In the genomic region with DNA sequence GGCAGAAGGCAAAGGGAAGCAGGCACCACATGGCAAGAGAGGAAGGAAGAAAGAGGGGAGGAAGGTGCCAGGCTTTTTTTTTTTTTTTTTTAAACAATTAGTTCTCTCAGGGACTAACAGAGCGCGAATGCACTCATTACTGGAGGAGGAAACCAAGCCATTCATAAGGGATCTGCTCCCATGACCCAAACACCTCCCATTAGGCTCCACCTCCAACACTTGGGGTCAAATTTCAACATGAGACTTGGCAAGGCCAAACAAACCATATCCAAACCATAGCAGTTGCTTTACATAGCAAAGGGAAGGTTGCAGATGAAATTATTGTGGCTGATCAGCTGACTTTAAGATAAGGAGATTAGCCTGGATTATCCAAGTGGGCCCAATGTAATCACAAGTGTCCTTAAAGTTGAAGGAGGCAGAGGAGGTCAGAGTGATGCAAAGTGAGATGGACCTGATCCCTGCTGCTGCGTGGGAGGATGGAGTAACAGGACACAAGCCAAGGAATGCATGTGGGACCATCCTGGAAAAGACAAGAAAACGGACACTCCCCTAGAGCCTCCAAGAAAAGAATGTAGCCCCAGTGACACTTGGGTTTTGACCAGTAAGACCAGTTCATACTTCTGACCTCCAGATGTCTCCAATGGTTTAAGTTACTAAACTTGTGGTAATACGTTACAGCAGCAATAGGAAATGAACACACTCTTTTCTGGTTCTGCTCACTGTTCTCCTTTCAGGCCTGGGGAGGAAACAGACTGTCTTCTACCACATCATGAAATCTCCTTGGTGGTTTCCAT, we compare ENCODE assay signal across 10 cellular contexts.
DNase-seq lines count a peak whose midpoint lies in the region; ATAC-seq and TF ChIP-seq lines count a peak whose summit lies in the region.
"Had no signal": no experiment of that assay in that cellular context is flagged by ENCODE, and none has a peak within 500 bp of the region (broad histone marks: within the 10 kb centered on the region; RNA-seq: fewer than 3 reads in every experiment).

No MANE protein-coding gene starts in this region.

- H2AFZ ChIP-seq in H9 (ENCODE audit: low read length): no peak overlapping the region

- in situ Hi-C loops in Panc1 (cut with HindIII; ENCODE audit: low pct_unique_long_range_greater_than_20kb, low sequenced_read_pairs): no loop called here

- DNase-seq in Right ventricle myocardium inferior (ENCODE audit: missing footprints) (no peak), left ventricle myocardium inferior (no peak), Panc1 (ENCODE audit: low read depth, low spot score) (no peak), upper lobe of left lung (no peak), H9 (no peak)
- DNase-seq in CD8-positive, alpha-beta T cell: no peak
- DNase-seq: activated T-cell treated with anti-CD3 and anti-CD28 coated beads for 4 hours, NCI-H510A treated with DMSO at 0.1 percent for 48 hours had no signal

- H3K4me1 Mint-ChIP-seq in H9: no peaks in the 10 kb centered on the region
- H3K4me1 Mint-ChIP-seq in CD8-positive, alpha-beta T cell (ENCODE audit: low read depth): peaks cover 2% of the 10 kb centered on the region

- no peak overlapping the region for H4K5ac ChIP-seq in H9 (ENCODE audit: insufficient read length, low read depth, low read length)

- H3K56ac ChIP-seq in H9 (ENCODE audit: insufficient read length, low read depth, low read length): no peak overlapping the region

- no peak overlapping the region for H3K14ac ChIP-seq in H9 (ENCODE audit: insufficient read depth, low read length)

- H3K27ac Mint-ChIP-seq in H9: no peak overlapping the region
- H3K27ac Mint-ChIP-seq in CD8-positive, alpha-beta T cell: no peak overlapping the region

- H3K23me2 ChIP-seq in H9 (ENCODE audit: insufficient read length, low read depth, low read length, poor library complexity, severe bottlenecking): no peaks in the 10 kb centered on the region

- TF ChIP-seq POLR2A in gastroesophageal sphincter (IDR thresholded peaks at IDR 0.05) (no peak), upper lobe of left lung (IDR thresholded peaks at IDR 0.05) (no peak)

- peaks cover 43 to 50% (median 47%) of the 10 kb centered on the region in 3 experiments for H3K36me3 Mint-ChIP-seq in H9 (ENCODE audit: insufficient read depth in 1 of 3, low read depth in 3 of 3)
- peaks cover 48% of the 10 kb centered on the region for H3K36me3 Mint-ChIP-seq in CD8-positive, alpha-beta T cell

- H3T11ph ChIP-seq in H9 (ENCODE audit: low read length): no peak overlapping the region

- H3K4ac ChIP-seq in H9 (ENCODE audit: low read depth, low read length): no peak overlapping the region

- H3K9me3 ChIP-seq in left ventricle myocardium inferior (replicated peaks): peaks cover 9% of the 10 kb centered on the region
- H3K9me3 ChIP-seq in Panc1 (ENCODE audit: control insufficient read depth, insufficient read depth, low read depth, low read length): no peaks in the 10 kb centered on the region
- H3K9me3 ChIP-seq in gastroesophageal sphincter: no peaks in the 10 kb centered on the region
- H3K9me3 ChIP-seq in upper lobe of left lung: peaks cover 0 to 5% (median 0%) of the 10 kb centered on the region in 4 donors
- no peaks in the 10 kb centered on the region for H3K9me3 ChIP-seq in H9 (ENCODE audit: control insufficient read depth, low read depth, low read length)
- no peaks in the 10 kb centered on the region for H3K9me3 ChIP-seq in CD8-positive, alpha-beta T cell (ENCODE audit: low read length)

- CTCF ChIA-PET in Panc1 (lab: Charles Lee): no interaction called here
- CTCF ChIA-PET in CD8-positive, alpha-beta T cell (lab: Charles Lee): no interaction called here

- no peak overlapping the region for H2BK5ac ChIP-seq in H9 (ENCODE audit: insufficient read length, low read length)

- H2BK12ac ChIP-seq in H9 (ENCODE audit: insufficient read length, low read depth, low read length): no peak overlapping the region

- ATAC-seq in Right ventricle myocardium inferior (peak; percentile 28), Panc1 (no peak), gastroesophageal sphincter (peak; percentile 55), upper lobe of left lung (ENCODE audit: low FRiP score in 2 of 2) (peak; percentile 75 to 80), HG03521 (IDR thresholded peaks at IDR 0.05; ENCODE audit: unreplicated experiment) (no peak)
- no peak for ATAC-seq in CD8-positive, alpha-beta T cell

- H3K36me3 ChIP-seq in left ventricle myocardium inferior: peaks cover 4% of the 10 kb centered on the region
- H3K36me3 ChIP-seq in Panc1 (ENCODE audit: control insufficient read depth, insufficient read depth, low read length): no peaks in the 10 kb centered on the region
- H3K36me3 ChIP-seq in gastroesophageal sphincter: no peaks in the 10 kb centered on the region
- H3K36me3 ChIP-seq in upper lobe of left lung: peaks cover 0 to 6% (median 0%) of the 10 kb centered on the region in 4 donors
- H3K36me3 ChIP-seq in CD8-positive, alpha-beta T cell (ENCODE audit: insufficient read depth, low read length): no peaks in the 10 kb centered on the region

- H3K27me3 Mint-ChIP-seq in H9 (ENCODE audit: low read depth): no peaks in the 10 kb centered on the region
- no peaks in the 10 kb centered on the region for H3K27me3 Mint-ChIP-seq in CD8-positive, alpha-beta T cell (ENCODE audit: low read depth)

- H3K9ac ChIP-seq in H9 (ENCODE audit: extremely low read depth, insufficient read length, low read length): no peak overlapping the region

- 72 to 90% methylated on average over 5 of the region's 5 CpGs for WGBS in gastroesophageal sphincter (ENCODE audit: low coverage in 1 of 2), 2 donors
- WGBS in upper lobe of left lung, 2 donors: 79 to 81% methylated on average over 5 of the region's 5 CpGs
- WGBS in H9 (ENCODE audit: extremely low coverage, insufficient read length, low lambda C conversion rate): no CpG with 5 or more reads among the region's 5 CpGs

- no peak overlapping the region for H3K4me3 Mint-ChIP-seq in H9
- H3K4me3 Mint-ChIP-seq in CD8-positive, alpha-beta T cell: no peak overlapping the region

- no peaks in the 10 kb centered on the region for H3K79me1 ChIP-seq in H9 (ENCODE audit: insufficient read depth, low read depth, low read length, poor library complexity, severe bottlenecking)

- H3K4me1 ChIP-seq in left ventricle myocardium inferior: no peaks in the 10 kb centered on the region
- H3K4me1 ChIP-seq in Panc1 (ENCODE audit: control insufficient read depth, insufficient read depth, low read length): no peaks in the 10 kb centered on the region
- H3K4me1 ChIP-seq in gastroesophageal sphincter: peaks cover 0 to 15% (median 0%) of the 10 kb centered on the region in 3 donors
- peaks cover 0 to 3% (median 0%) of the 10 kb centered on the region in 4 donors for H3K4me1 ChIP-seq in upper lobe of left lung
- H3K4me1 ChIP-seq in H9 (ENCODE audit: insufficient read depth, low read length): no peaks in the 10 kb centered on the region
- no peaks in the 10 kb centered on the region for H3K4me1 ChIP-seq in CD8-positive, alpha-beta T cell (ENCODE audit: insufficient read depth, low read length)

- no peak overlapping the region for H4K8ac ChIP-seq in H9 (replicated peaks; ENCODE audit: insufficient read length, low read depth, low read length)

- no peak overlapping the region for H3K4me2 ChIP-seq in H9 (ENCODE audit: insufficient read depth, insufficient read length, low read length)

- TF ChIP-seq CTCF in left ventricle myocardium inferior (IDR thresholded peaks at IDR 0.05; ENCODE audit: borderline replicate concordance): no peak
- TF ChIP-seq CTCF in Panc1 (IDR thresholded peaks at IDR 0.05): 0 out of 2 replicates have a peak, but pooled peaks have one; percentile 7
- no peak for TF ChIP-seq CTCF in gastroesophageal sphincter (IDR thresholded peaks at IDR 0.05)
- peak in 1 of 6 experiments; percentile 8 for TF ChIP-seq CTCF in upper lobe of left lung (IDR thresholded peaks at IDR 0.05)
- no peak for TF ChIP-seq CTCF in H9 (conservative IDR thresholded peaks at IDR 0.05)
- TF ChIP-seq CTCF in CD8-positive, alpha-beta T cell (IDR thresholded peaks at IDR 0.05): no peak

- no peaks in the 10 kb centered on the region for H4K20me1 ChIP-seq in H9 (ENCODE audit: control insufficient read depth, insufficient read depth, insufficient read length)

- H2AK5ac ChIP-seq in H9 (ENCODE audit: insufficient read length, low read length): no peak overlapping the region

- H3K23ac ChIP-seq in H9 (ENCODE audit: insufficient read length, low read depth, low read length): no peak overlapping the region

- H3K79me2 ChIP-seq in H9 (ENCODE audit: insufficient read depth, low read length): no peaks in the 10 kb centered on the region

- H4K91ac ChIP-seq in H9 (ENCODE audit: insufficient read length, low read depth, low read length): no peak overlapping the region

- intact Hi-C loops in Right ventricle myocardium inferior (cut with DNase I): no loop called here
- intact Hi-C loops in left ventricle myocardium inferior (cut with micrococcal nuclease): no loop called here
- intact Hi-C loops in Panc1 (cut with micrococcal nuclease; ENCODE audit: unreplicated experiment): no loop called here
- intact Hi-C loops in CD8-positive, alpha-beta T cell (cut with DNase I, micrococcal nuclease): no loop called here

- TF ChIP-seq EP300 in gastroesophageal sphincter (IDR thresholded peaks at IDR 0.05): no peak
- TF ChIP-seq EP300 in upper lobe of left lung (IDR thresholded peaks at IDR 0.05): no peak

- H3K27me3 ChIP-seq in left ventricle myocardium inferior (ENCODE audit: low read depth) (no peaks in the 10 kb centered on the region), Panc1 (ENCODE audit: control insufficient read depth, insufficient read depth, low read length) (no peaks in the 10 kb centered on the region), gastroesophageal sphincter (no peaks in the 10 kb centered on the region), upper lobe of left lung (no peaks in the 10 kb centered on the region), H9 (ENCODE audit: insufficient read depth, low read length) (no peaks in the 10 kb centered on the region)
- H3K27me3 ChIP-seq in CD8-positive, alpha-beta T cell (ENCODE audit: insufficient read depth, low read length): no peaks in the 10 kb centered on the region

- no peak overlapping the region for H3K18ac ChIP-seq in H9 (ENCODE audit: insufficient read length, low read depth, low read length)

- H3K27ac ChIP-seq in left ventricle myocardium inferior (replicated peaks) (no peak overlapping the region), Panc1 (ENCODE audit: low read length) (no peak overlapping the region), gastroesophageal sphincter (no peak overlapping the region), upper lobe of left lung (peak overlapping the region in 2 of 4 donors; percentile 26 to 48), H9 (ENCODE audit: insufficient read length, low read depth, low read length) (no peak overlapping the region)
- H3K27ac ChIP-seq in CD8-positive, alpha-beta T cell (ENCODE audit: low read depth, low read length): no peak overlapping the region

- H2BK20ac ChIP-seq in H9 (ENCODE audit: low read depth, low read length, poor library complexity, severe bottlenecking): no peak overlapping the region

- no peak overlapping the region for H3K4me3 ChIP-seq in left ventricle myocardium inferior
- H3K4me3 ChIP-seq in Panc1 (ENCODE audit: low read depth in 2 of 2, low read length in 2 of 2): no peak overlapping the region
- no peak overlapping the region for H3K4me3 ChIP-seq in gastroesophageal sphincter
- H3K4me3 ChIP-seq in upper lobe of left lung: no peak overlapping the region
- H3K4me3 ChIP-seq in CD8-positive, alpha-beta T cell (ENCODE audit: low read depth, low read length): no peak overlapping the region

- H3K9me3 Mint-ChIP-seq in H9: peaks cover 30 to 41% of the 10 kb centered on the region in 2 experiments
- H3K9me3 Mint-ChIP-seq in CD8-positive, alpha-beta T cell: peaks cover 22% of the 10 kb centered on the region

- no peak overlapping the region for H2BK15ac ChIP-seq in H9 (ENCODE audit: low read depth, low read length)

- no peak overlapping the region for H2BK120ac ChIP-seq in H9 (ENCODE audit: low read depth, low read length, poor library complexity, severe bottlenecking)

- POLR2A ChIA-PET in Panc1 (lab: Charles Lee): no interaction called here
- POLR2A ChIA-PET in CD8-positive, alpha-beta T cell (lab: Charles Lee): no interaction called here

- no TSS peak for BruUV-seq in Panc1 (replicated peaks; lab: Mats Ljungman, UMichigan)

Comparison
In these comparisons a context has a peak if more than half of its experiments do, and no peak if none do; other contexts are left out.
1. ATAC-seq: peak in Right ventricle myocardium inferior (single experiment), gastroesophageal sphincter (single experiment) and upper lobe of left lung (2 of 2); none in Panc1 (single experiment), HG03521 (single experiment) and CD8-positive, alpha-beta T cell (single experiment).